8 cellular contexts compared by ENCODE assay signal in genomic region chr20:35699914-35700624, GRCh38. TPM values are rescaled to one million over a fixed set of nuclear protein-coding genes. Genes with fewer than 3 reads are reported as not detected.
DNase-seq lines count a peak whose midpoint lies in the region; ATAC-seq, FAIRE-seq and TF ChIP-seq lines count a peak whose summit lies in the region.

No MANE protein-coding gene starts in this region.

- H3K79me2 ChIP-seq in trophoblast cell (ENCODE audit: control insufficient read depth, insufficient read depth, low read length, poor library complexity) = peaks cover 8% of the 10 kb centered on the region

- no peak overlapping the region for H2BK5ac ChIP-seq in trophoblast cell (ENCODE audit: low read depth, low read length, poor library complexity)

- no peaks in the 10 kb centered on the region for H3K9me3 ChIP-seq in RWPE2 (ENCODE audit: severe bottlenecking)
- no peaks in the 10 kb centered on the region for H3K9me3 ChIP-seq in trophoblast cell (ENCODE audit: insufficient read depth, low read depth, low read length)

- H2AK5ac ChIP-seq in trophoblast cell (ENCODE audit: low read length) = no peak overlapping the region

- H3K4me1 ChIP-seq in RWPE2 (ENCODE audit: insufficient read depth, poor library complexity, severe bottlenecking) (peaks cover 15% of the 10 kb centered on the region), trophoblast cell (ENCODE audit: control insufficient read depth in 1 of 2, insufficient read depth in 2 of 2, low read length in 2 of 2) (peaks cover 5 to 6% of the 10 kb centered on the region in 2 experiments)

- DNase-seq in RWPE2 (ENCODE audit: low spot score) (no peak), epithelial cell of proximal tubule (ENCODE audit: low read depth) (no peak), trophoblast cell (no peak)

- peak overlapping the region; percentile 61 for H3K4ac ChIP-seq in trophoblast cell (ENCODE audit: low read depth, low read length)

- H3K36me3 ChIP-seq in RWPE2 (ENCODE audit: low read depth) = peaks cover 76% of the 10 kb centered on the region
- peaks cover 2 to 12% of the 10 kb centered on the region in 2 experiments for H3K36me3 ChIP-seq in trophoblast cell (ENCODE audit: control insufficient read depth in 1 of 2, insufficient read depth in 2 of 2, low read length in 2 of 2)

- H2BK12ac ChIP-seq in trophoblast cell (ENCODE audit: low read length) = no peak overlapping the region

- H4K8ac ChIP-seq in trophoblast cell (ENCODE audit: low read depth, low read length) = peak overlapping the region; percentile 85

- peak overlapping the region; percentile 81 for H3K4me3 ChIP-seq in RWPE2 (ENCODE audit: severe bottlenecking)
- peak overlapping the region; percentile 84 for H3K4me3 ChIP-seq in epithelial cell of proximal tubule (ENCODE audit: low read depth, low read length)
- peak overlapping the region; percentile 99 for H3K4me3 ChIP-seq in trophoblast cell (ENCODE audit: low read depth, low read length)

- peak overlapping the region; percentile 99 for H3K9ac ChIP-seq in trophoblast cell (ENCODE audit: low read length)

- no peak overlapping the region for H3K23ac ChIP-seq in trophoblast cell (ENCODE audit: low read length)

- H3K18ac ChIP-seq in trophoblast cell (ENCODE audit: low read length) = no peak overlapping the region

- no peak overlapping the region for H4K12ac ChIP-seq in trophoblast cell (ENCODE audit: low read depth, low read length)

- H3K14ac ChIP-seq in trophoblast cell (ENCODE audit: low read length) = no peak overlapping the region

- no peak overlapping the region for H2BK120ac ChIP-seq in trophoblast cell (ENCODE audit: insufficient read depth, low read length, poor library complexity)

- peaks cover 7% of the 10 kb centered on the region for H3K79me1 ChIP-seq in trophoblast cell (ENCODE audit: low read length)

- H3K27me3 ChIP-seq in RWPE2 (ENCODE audit: insufficient read depth, poor library complexity, severe bottlenecking) (no peaks in the 10 kb centered on the region), trophoblast cell (ENCODE audit: insufficient read depth, low read length) (no peaks in the 10 kb centered on the region)

- no peak overlapping the region for H2AFZ ChIP-seq in trophoblast cell (ENCODE audit: insufficient read depth, low read length, poor library complexity)

- TF ChIP-seq CTCF in RWPE2 (IDR thresholded peaks at IDR 0.05; ENCODE audit: poor library complexity, severe bottlenecking) = no peak
- no peak for TF ChIP-seq CTCF in epithelial cell of proximal tubule (conservative IDR thresholded peaks at IDR 0.05; ENCODE audit: low read depth, low read length)

- no peak overlapping the region for H4K91ac ChIP-seq in trophoblast cell (ENCODE audit: low read depth, low read length)

- WGBS in trophoblast cell (ENCODE audit: extremely low coverage, insufficient coverage, insufficient read length) = no CpG with 5 or more reads among the region's 7 CpGs

- H3K4me2 ChIP-seq in trophoblast cell (ENCODE audit: low read length) = peak overlapping the region; percentile 92

- H3K27ac ChIP-seq in RWPE2 (ENCODE audit: poor library complexity, severe bottlenecking) (peak overlapping the region; percentile 82), trophoblast cell (ENCODE audit: low read depth, low read length) (peak overlapping the region; percentile 93)

- FAIRE-seq in G401.6 (lab: Jason Lieb, UNC) = peak; percentile 62

- ATAC-seq in RWPE2 (ENCODE audit: low read depth) (no peak), HG02610 (IDR thresholded peaks at IDR 0.05; ENCODE audit: unreplicated experiment) (no peak), GM18870 (IDR thresholded peaks at IDR 0.05; ENCODE audit: unreplicated experiment) (no peak), HG03521 (IDR thresholded peaks at IDR 0.05; ENCODE audit: unreplicated experiment) (no peak), GM19463 (IDR thresholded peaks at IDR 0.05; ENCODE audit: unreplicated experiment) (no peak)

RNA-seq across cellular contexts. Expression of gene ROMO1, which starts 0.9 kb away (rescaled TPM):
- total RNA-seq in epithelial cell of proximal tubule = 523 and 938 TPM in 2 replicates
- 506 and 511 TPM in 2 replicates for polyA plus RNA-seq in trophoblast cell (2013)

RNA-seq across cellular contexts. Expression of gene NFS1, which starts 0.9 kb away (rescaled TPM):
- 10.3 and 39.9 TPM in 2 replicates for total RNA-seq in epithelial cell of proximal tubule
- polyA plus RNA-seq in trophoblast cell (2013) = 11.7 and 11.8 TPM in 2 replicates

RNA-seq across cellular contexts. Expression of gene CPNE1, which starts 35.4 kb away (rescaled TPM):
- 22.5 and 177 TPM in 2 replicates for total RNA-seq in epithelial cell of proximal tubule
- 121 and 122 TPM in 2 replicates for polyA plus RNA-seq in trophoblast cell (2013)

RNA-seq across cellular contexts. Expression of gene RBM12, which starts 35.4 kb away (rescaled TPM):
- 46.3 and 47.3 TPM in 2 replicates for total RNA-seq in epithelial cell of proximal tubule
- polyA plus RNA-seq in trophoblast cell (2013) = 99.5 and 101 TPM in 2 replicates

RNA-seq across cellular contexts. Expression of gene RBM39, which starts 42.0 kb away (rescaled TPM):
- total RNA-seq in epithelial cell of proximal tubule = 117 and 148 TPM in 2 replicates
- 228 and 229 TPM in 2 replicates for polyA plus RNA-seq in trophoblast cell (2013)
